Comparison of ENCODE assay signal across 8 cellular contexts in the genomic region with DNA sequence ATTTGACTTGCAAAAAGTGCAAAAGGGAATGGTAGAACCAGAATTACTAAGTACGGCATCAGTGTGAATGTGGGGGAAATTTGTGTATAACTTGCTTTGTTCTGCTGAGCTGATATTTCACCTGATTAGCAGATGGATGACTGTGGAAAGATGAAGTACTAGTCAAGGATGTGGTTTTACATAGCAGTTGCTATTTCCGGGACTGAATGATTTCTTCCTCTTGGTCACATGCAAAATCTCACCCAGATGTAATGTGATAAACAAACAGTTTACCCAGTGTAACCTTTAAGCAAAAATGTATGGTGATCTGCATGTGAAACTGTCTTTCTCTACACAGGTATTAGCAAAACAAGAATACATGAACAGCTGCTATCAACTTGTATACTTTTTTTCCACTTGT. TPM values are rescaled to one million over a fixed set of nuclear protein-coding genes. Genes with fewer than 3 reads are reported as not detected.
DNase-seq lines count a peak whose midpoint lies in the region; ATAC-seq, FAIRE-seq and TF ChIP-seq lines count a peak whose summit lies in the region.

No MANE protein-coding gene starts in this region.

- no peaks in the 10 kb centered on the region for H3K27me3 ChIP-seq in lung (ENCODE audit: control insufficient read depth, insufficient read depth)

- H3K27ac ChIP-seq in lung (ENCODE audit: low read depth in 1 of 2, low read length in 1 of 2), result no peak overlapping the region

- H3K9me3 ChIP-seq in lung (ENCODE audit: control insufficient read depth in 2 of 2, insufficient read depth in 1 of 2, low read length in 1 of 2), result no peaks in the 10 kb centered on the region

- WGBS in lung, 2 donors, result 14 to 30% methylated on average over 2 of the region's 2 CpGs

- TF ChIP-seq CTCF in lung (IDR thresholded peaks at IDR 0.05; ENCODE audit: control extremely low read depth, extremely low read depth), result no peak

- peak; percentile 24 for DNase-seq in OCI-M1 (lab: John Stamatoyannopoulos, UW)
- DNase-seq in lung (ENCODE audit: low spot score), result no peak
- no peak for DNase-seq in frontal cortex (ENCODE audit: low spot score in 2 of 2)
- no peak for DNase-seq in COR-L47 (lab: John Stamatoyannopoulos, UW)
- no peak for DNase-seq in GM19240 (ENCODE audit: insufficient read length, low spot score)
- no peak for DNase-seq in NCI-H524 treated with DMSO at 0.1 percent for 48 hours (lab: John Stamatoyannopoulos, UW)

- peak; percentile 89 for ATAC-seq in GM18907 (IDR thresholded peaks at IDR 0.05; ENCODE audit: unreplicated experiment)
- peak; percentile 82 for ATAC-seq in HG02759 (IDR thresholded peaks at IDR 0.05; ENCODE audit: unreplicated experiment)
- peak; percentile 19 for ATAC-seq in lung (ENCODE audit: insufficient read depth, low FRiP score)

- no peak for FAIRE-seq in frontal cortex (lab: Jason Lieb, UNC)

- no peak overlapping the region for H3K4me3 ChIP-seq in lung

- peaks cover 14 to 21% of the 10 kb centered on the region in 2 donors for H3K36me3 ChIP-seq in lung (ENCODE audit: control insufficient read depth in 2 of 2, insufficient read depth in 2 of 2, low read length in 2 of 2)

- peaks cover 0 to 4% of the 10 kb centered on the region in 2 donors for H3K4me1 ChIP-seq in lung (ENCODE audit: control insufficient read depth in 2 of 2, insufficient read depth in 2 of 2, low read length in 2 of 2)

RNA-seq across cellular contexts. Expression of a gene that starts 46.1 kb away (rescaled TPM):
- 10 to 100 TPM; 46.2 to 91.5 TPM for total RNA-seq in lung
- 10 to 100 TPM in 1 of 2 donors, 1 to 10 TPM in 1; 9.5 to 12.9 TPM for polyA plus RNA-seq in lung
- total RNA-seq in frontal cortex, result 118 TPM

Comparison
In these comparisons a context has a peak if more than half of its experiments do, and no peak if none do; other contexts are left out.
1. ATAC-seq: peak in every context shown above with its lines; median percentile 89 in GM18907; 82 in HG02759; 19 in lung.